Comparison of ENCODE assay signal across 24 cellular contexts in genomic region chr14:99211410-99211809, GRCh38.
DNase-seq lines count a peak whose midpoint lies in the region; ATAC-seq and TF ChIP-seq lines count a peak whose summit lies in the region.
"Had no signal": no experiment of that assay in that cellular context is flagged by ENCODE, and none has a peak within 500 bp of the region (broad histone marks: within the 10 kb centered on the region; RNA-seq: fewer than 3 reads in every experiment).

No MANE protein-coding gene starts in this region.

- in situ Hi-C loops in GM23248 (cut with MboI), result no loop called here

- H3K4me1 ChIP-seq in CD4-positive, alpha-beta memory T cell (ENCODE audit: insufficient read depth, low read length), result peaks cover 100% of the 10 kb centered on the region
- no peaks in the 10 kb centered on the region for H3K4me1 ChIP-seq in GM23248 (ENCODE audit: insufficient read depth)
- H3K4me1 ChIP-seq: gastrocnemius medialis, lower lobe of right lung, uterus had no signal

- H3K36me3 ChIP-seq in CD4-positive, alpha-beta memory T cell (ENCODE audit: insufficient read depth, low read length), result peaks cover 18% of the 10 kb centered on the region
- H3K36me3 ChIP-seq in GM23248 (ENCODE audit: low read depth), result no peaks in the 10 kb centered on the region
- H3K36me3 ChIP-seq: ascending aorta, esophagus muscularis mucosa, gastrocnemius medialis, lower lobe of right lung, suprapubic skin, uterus had no signal

- no peaks in the 10 kb centered on the region for H3K79me2 ChIP-seq in GM23248 (ENCODE audit: insufficient read depth)

- TF ChIP-seq CTCF in natural killer cell (IDR thresholded peaks at IDR 0.05), result no peak

- no peak for DNase-seq in activated T-cell treated with anti-CD3 and anti-CD28 coated beads, Interleukin-2, amount 50 U/mL, for 24 hours
- no peak for DNase-seq in activated T-cell treated with anti-CD3 and anti-CD28 coated beads, Interleukin-2, amount 50 U/mL, for 48 hours
- no peak for DNase-seq in CD4-positive, alpha-beta memory T cell
- DNase-seq in natural killer cell (no peak), NOMO-1 (lab: John Stamatoyannopoulos, UW; ENCODE audit: unreplicated experiment in 2 of 2) (no peak), GM23248 (no peak)
- DNase-seq: ACHN; activated CD4-positive, alpha-beta T cell treated with anti-CD3 and anti-CD28 coated beads, Interleukin-2, amount 50 U/mL, for 4 hours; activated effector memory CD4-positive, alpha-beta T cell treated with Interleukin-2 at 50 U/mL for 16 hours; cerebellar nuclear complex; effector CD4-positive, alpha-beta T cell; gastrocnemius medialis; hypothalamus; lower lobe of right lung; NCI-H146; NCI-H2171 treated with DMSO at 0.1 percent for 48 hours; NCI-H526 treated with DMSO at 0.1 percent for 48 hours; uterus had no signal

- peaks cover 100% of the 10 kb centered on the region for H3K4me1 Mint-ChIP-seq in activated T-cell treated with anti-CD3 and anti-CD28 coated beads, Interleukin-2, amount 50 U/mL, for 24 hours (ENCODE audit: low read depth)
- peaks cover 85 to 100% (median 94%) of the 10 kb centered on the region in 4 donors for H3K4me1 Mint-ChIP-seq in CD4-positive, alpha-beta memory T cell
- H3K4me1 Mint-ChIP-seq in activated T-helper 17 cell treated with anti-CD3 and anti-CD28 coated beads, Interleukin-2, amount 50 U/mL, for 72 hours, result peaks cover 86% of the 10 kb centered on the region
- H3K4me1 Mint-ChIP-seq in natural killer cell, result peaks cover 85 to 91% of the 10 kb centered on the region in 2 donors

- CTCF ChIA-PET in CD4-positive, alpha-beta memory T cell (lab: Charles Lee; ENCODE audit: partially characterized antibody), result interaction anchor here (0.9 kb wide), 1 partner anchor 11 kb away, joined by 3 read pairs; no protein-coding TSS in a partner anchor

- no peaks in the 10 kb centered on the region for H3K27me3 Mint-ChIP-seq in activated T-cell treated with anti-CD3 and anti-CD28 coated beads, Interleukin-2, amount 50 U/mL, for 24 hours
- H3K27me3 Mint-ChIP-seq in CD4-positive, alpha-beta memory T cell, result no peaks in the 10 kb centered on the region
- H3K27me3 Mint-ChIP-seq in activated T-helper 17 cell treated with anti-CD3 and anti-CD28 coated beads, Interleukin-2, amount 50 U/mL, for 72 hours, result no peaks in the 10 kb centered on the region
- H3K27me3 Mint-ChIP-seq in natural killer cell (ENCODE audit: low read depth in 2 of 2), result no peaks in the 10 kb centered on the region

- H3K4me2 ChIP-seq in GM23248 (ENCODE audit: unreplicated experiment), result no peak overlapping the region

- H3K27ac ChIP-seq in CD4-positive, alpha-beta memory T cell (ENCODE audit: low read depth, low read length), result peak overlapping the region; percentile 70
- H3K27ac ChIP-seq in GM23248, result no peak overlapping the region
- H3K27ac ChIP-seq: ascending aorta, esophagus muscularis mucosa, gastrocnemius medialis, lower lobe of right lung, RWPE1, suprapubic skin, uterus had no signal

- POLR2A ChIA-PET in CD4-positive, alpha-beta memory T cell (lab: Charles Lee; ENCODE audit: partially characterized antibody), result interaction anchor here (1.1 to 87.2 kb wide), 4 partner anchors 4 to 1070 kb away, joined by 4 to 6015 read pairs (median 3047); partner anchors contain the start of gene BCL11B

- 74% methylated on average over 9 of the region's 9 CpGs for WGBS in GM23248 (ENCODE audit: low coverage in 1 of 2, low lambda C conversion rate in 2 of 2, missing lambda C conversion rate in 2 of 2), 2 experiments

- H3K27me3 ChIP-seq in CD4-positive, alpha-beta memory T cell (ENCODE audit: insufficient read depth, low read length), result no peaks in the 10 kb centered on the region
- peaks cover 7% of the 10 kb centered on the region for H3K27me3 ChIP-seq in GM23248 (replicated peaks; ENCODE audit: insufficient read depth)
- H3K27me3 ChIP-seq: ascending aorta, suprapubic skin, uterus had no signal

- no peaks in the 10 kb centered on the region for H3K9me3 ChIP-seq in CD4-positive, alpha-beta memory T cell (ENCODE audit: control insufficient read depth in 1 of 2, low read length in 2 of 2)
- no peaks in the 10 kb centered on the region for H3K9me3 ChIP-seq in GM23248 (ENCODE audit: low read depth)
- H3K9me3 ChIP-seq: ascending aorta, esophagus muscularis mucosa, gastrocnemius medialis, lower lobe of right lung, suprapubic skin, uterus had no signal

- ATAC-seq in activated T-helper 17 cell treated with anti-CD3 and anti-CD28 coated beads, Interleukin-2, amount 50 U/mL, for 72 hours (replicated peaks), result no peak
- ATAC-seq in natural killer cell (no peak), GM19324 (IDR thresholded peaks at IDR 0.05; ENCODE audit: low FRiP score, unreplicated experiment) (no peak)
- ATAC-seq: gastrocnemius medialis, lower lobe of right lung had no signal

- peak overlapping the region; percentile 95 for H3K27ac Mint-ChIP-seq in activated T-cell treated with anti-CD3 and anti-CD28 coated beads, Interleukin-2, amount 50 U/mL, for 24 hours
- H3K27ac Mint-ChIP-seq in CD4-positive, alpha-beta memory T cell, result peak overlapping the region; percentile 92 to 95 (median 94)
- peak overlapping the region; percentile 86 for H3K27ac Mint-ChIP-seq in activated T-helper 17 cell treated with anti-CD3 and anti-CD28 coated beads, Interleukin-2, amount 50 U/mL, for 72 hours
- H3K27ac Mint-ChIP-seq in natural killer cell, result peak overlapping the region; percentile 73 to 84

- H4K20me1 ChIP-seq in GM23248 (ENCODE audit: insufficient read depth), result no peaks in the 10 kb centered on the region

- H3K9ac ChIP-seq in GM23248, result no peak overlapping the region

- no peak overlapping the region for H3K4me3 ChIP-seq in CD4-positive, alpha-beta memory T cell (ENCODE audit: low read length in 2 of 2)
- no peak overlapping the region for H3K4me3 ChIP-seq in GM23248
- H3K4me3 ChIP-seq: ascending aorta, esophagus muscularis mucosa, gastrocnemius medialis, lower lobe of right lung, suprapubic skin, uterus had no signal

- peak overlapping the region; percentile 74 for H3K4me3 Mint-ChIP-seq in activated T-cell treated with anti-CD3 and anti-CD28 coated beads, Interleukin-2, amount 50 U/mL, for 24 hours
- peak overlapping the region; percentile 58 to 90 (median 84) for H3K4me3 Mint-ChIP-seq in CD4-positive, alpha-beta memory T cell
- H3K4me3 Mint-ChIP-seq in activated T-helper 17 cell treated with anti-CD3 and anti-CD28 coated beads, Interleukin-2, amount 50 U/mL, for 72 hours, result peak overlapping the region; percentile 82
- H3K4me3 Mint-ChIP-seq in natural killer cell, result peak overlapping the region; percentile 69

- intact Hi-C loops in CD4-positive, alpha-beta memory T cell (cut with micrococcal nuclease), result no loop called here
- intact Hi-C loops in natural killer cell (cut with micrococcal nuclease), result no loop called here

- no peaks in the 10 kb centered on the region for H3K9me2 ChIP-seq in GM23248 (ENCODE audit: insufficient read depth)

- H3F3A ChIP-seq in GM23248 (ENCODE audit: insufficient read depth), result no peaks in the 10 kb centered on the region

- peaks cover 69% of the 10 kb centered on the region for H3K36me3 Mint-ChIP-seq in activated T-cell treated with anti-CD3 and anti-CD28 coated beads, Interleukin-2, amount 50 U/mL, for 24 hours (ENCODE audit: low read depth)
- H3K36me3 Mint-ChIP-seq in CD4-positive, alpha-beta memory T cell, result peaks cover 30 to 65% of the 10 kb centered on the region in 2 donors
- H3K36me3 Mint-ChIP-seq in activated T-helper 17 cell treated with anti-CD3 and anti-CD28 coated beads, Interleukin-2, amount 50 U/mL, for 72 hours (ENCODE audit: low read depth), result peaks cover 79% of the 10 kb centered on the region
- H3K36me3 Mint-ChIP-seq in natural killer cell, result no peaks in the 10 kb centered on the region

- no peaks in the 10 kb centered on the region for H3K9me3 Mint-ChIP-seq in activated T-cell treated with anti-CD3 and anti-CD28 coated beads, Interleukin-2, amount 50 U/mL, for 24 hours
- peaks cover 0 to 5% (median 0%) of the 10 kb centered on the region in 8 donors for H3K9me3 Mint-ChIP-seq in CD4-positive, alpha-beta memory T cell
- H3K9me3 Mint-ChIP-seq in activated T-helper 17 cell treated with anti-CD3 and anti-CD28 coated beads, Interleukin-2, amount 50 U/mL, for 72 hours, result no peaks in the 10 kb centered on the region
- no peaks in the 10 kb centered on the region for H3K9me3 Mint-ChIP-seq in natural killer cell

- H2AFZ ChIP-seq in GM23248, result no peak overlapping the region
